In the genomic region with DNA sequence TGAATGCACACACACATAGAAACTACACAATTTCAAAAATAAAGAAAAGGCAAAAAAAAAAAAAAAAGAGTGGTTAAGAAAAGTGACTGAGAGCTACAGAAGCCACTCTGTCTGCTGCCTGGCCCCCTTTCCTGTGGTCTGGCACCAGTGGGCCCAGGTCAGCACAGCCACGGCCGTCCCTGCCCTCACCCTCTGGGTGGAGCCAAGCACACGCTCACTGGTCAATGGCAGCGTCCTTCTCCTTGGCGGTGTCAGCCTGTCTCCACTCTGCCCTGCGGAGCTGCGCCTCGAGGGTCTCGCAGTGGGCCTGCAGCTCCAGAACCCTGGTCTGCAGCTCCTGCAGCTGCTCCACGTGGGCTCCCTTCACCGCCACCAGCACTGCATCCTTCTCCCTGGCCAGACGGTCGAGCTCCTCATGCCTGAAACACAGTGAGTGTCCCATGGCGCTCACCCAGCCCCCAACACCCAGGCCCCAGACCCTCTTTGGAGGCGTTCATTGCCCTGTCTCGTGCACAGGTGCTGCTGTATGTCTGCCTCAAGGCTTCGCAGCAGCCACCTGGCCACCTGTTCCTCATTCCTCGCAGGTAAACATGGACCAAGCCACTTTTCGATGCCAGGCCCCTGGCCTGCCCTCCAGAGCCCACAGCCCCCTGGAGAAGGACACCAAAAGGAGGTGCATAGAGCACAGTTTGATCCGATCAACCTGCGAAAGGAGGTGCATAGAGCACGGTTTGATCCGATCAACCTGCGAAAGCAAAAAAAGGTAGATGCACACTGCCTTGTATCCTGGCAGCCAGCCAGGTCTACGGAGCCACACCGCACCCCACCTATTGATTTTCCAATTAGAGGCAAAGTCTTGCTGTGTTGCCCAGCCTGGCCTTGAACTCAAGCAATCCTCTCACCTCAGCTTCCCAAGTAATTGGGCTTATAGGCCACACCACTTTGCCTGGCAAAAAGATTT, we compare ENCODE assay signal across 1 cellular context.
TF ChIP-seq lines count a peak whose summit lies in the region.

No MANE protein-coding gene starts in this region.

TF ChIP-seq in HepG2, 621 proteins besides CTCF, POLR2A, EP300 and RAD21 (continued from another document and continues in another):
- TF ChIP-seq, protein P1, sequence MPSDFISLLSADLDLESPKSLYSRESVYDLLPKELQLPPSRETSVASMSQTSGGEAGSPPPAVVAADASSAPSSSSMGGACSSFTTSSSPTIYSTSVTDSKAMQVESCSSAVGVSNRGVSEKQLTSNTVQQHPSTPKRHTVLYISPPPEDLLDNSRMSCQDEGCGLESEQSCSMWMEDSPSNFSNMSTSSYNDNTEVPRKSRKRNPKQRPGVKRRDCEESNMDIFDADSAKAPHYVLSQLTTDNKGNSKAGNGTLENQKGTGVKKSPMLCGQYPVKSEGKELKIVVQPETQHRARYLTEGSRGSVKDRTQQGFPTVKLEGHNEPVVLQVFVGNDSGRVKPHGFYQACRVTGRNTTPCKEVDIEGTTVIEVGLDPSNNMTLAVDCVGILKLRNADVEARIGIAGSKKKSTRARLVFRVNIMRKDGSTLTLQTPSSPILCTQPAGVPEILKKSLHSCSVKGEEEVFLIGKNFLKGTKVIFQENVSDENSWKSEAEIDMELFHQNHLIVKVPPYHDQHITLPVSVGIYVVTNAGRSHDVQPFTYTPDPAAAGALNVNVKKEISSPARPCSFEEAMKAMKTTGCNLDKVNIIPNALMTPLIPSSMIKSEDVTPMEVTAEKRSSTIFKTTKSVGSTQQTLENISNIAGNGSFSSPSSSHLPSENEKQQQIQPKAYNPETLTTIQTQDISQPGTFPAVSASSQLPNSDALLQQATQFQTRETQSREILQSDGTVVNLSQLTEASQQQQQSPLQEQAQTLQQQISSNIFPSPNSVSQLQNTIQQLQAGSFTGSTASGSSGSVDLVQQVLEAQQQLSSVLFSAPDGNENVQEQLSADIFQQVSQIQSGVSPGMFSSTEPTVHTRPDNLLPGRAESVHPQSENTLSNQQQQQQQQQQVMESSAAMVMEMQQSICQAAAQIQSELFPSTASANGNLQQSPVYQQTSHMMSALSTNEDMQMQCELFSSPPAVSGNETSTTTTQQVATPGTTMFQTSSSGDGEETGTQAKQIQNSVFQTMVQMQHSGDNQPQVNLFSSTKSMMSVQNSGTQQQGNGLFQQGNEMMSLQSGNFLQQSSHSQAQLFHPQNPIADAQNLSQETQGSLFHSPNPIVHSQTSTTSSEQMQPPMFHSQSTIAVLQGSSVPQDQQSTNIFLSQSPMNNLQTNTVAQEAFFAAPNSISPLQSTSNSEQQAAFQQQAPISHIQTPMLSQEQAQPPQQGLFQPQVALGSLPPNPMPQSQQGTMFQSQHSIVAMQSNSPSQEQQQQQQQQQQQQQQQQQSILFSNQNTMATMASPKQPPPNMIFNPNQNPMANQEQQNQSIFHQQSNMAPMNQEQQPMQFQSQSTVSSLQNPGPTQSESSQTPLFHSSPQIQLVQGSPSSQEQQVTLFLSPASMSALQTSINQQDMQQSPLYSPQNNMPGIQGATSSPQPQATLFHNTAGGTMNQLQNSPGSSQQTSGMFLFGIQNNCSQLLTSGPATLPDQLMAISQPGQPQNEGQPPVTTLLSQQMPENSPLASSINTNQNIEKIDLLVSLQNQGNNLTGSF (CRISPR knock-in tag; IDR thresholded peaks at IDR 0.05): no peak
- TF ChIP-seq, protein P2, sequence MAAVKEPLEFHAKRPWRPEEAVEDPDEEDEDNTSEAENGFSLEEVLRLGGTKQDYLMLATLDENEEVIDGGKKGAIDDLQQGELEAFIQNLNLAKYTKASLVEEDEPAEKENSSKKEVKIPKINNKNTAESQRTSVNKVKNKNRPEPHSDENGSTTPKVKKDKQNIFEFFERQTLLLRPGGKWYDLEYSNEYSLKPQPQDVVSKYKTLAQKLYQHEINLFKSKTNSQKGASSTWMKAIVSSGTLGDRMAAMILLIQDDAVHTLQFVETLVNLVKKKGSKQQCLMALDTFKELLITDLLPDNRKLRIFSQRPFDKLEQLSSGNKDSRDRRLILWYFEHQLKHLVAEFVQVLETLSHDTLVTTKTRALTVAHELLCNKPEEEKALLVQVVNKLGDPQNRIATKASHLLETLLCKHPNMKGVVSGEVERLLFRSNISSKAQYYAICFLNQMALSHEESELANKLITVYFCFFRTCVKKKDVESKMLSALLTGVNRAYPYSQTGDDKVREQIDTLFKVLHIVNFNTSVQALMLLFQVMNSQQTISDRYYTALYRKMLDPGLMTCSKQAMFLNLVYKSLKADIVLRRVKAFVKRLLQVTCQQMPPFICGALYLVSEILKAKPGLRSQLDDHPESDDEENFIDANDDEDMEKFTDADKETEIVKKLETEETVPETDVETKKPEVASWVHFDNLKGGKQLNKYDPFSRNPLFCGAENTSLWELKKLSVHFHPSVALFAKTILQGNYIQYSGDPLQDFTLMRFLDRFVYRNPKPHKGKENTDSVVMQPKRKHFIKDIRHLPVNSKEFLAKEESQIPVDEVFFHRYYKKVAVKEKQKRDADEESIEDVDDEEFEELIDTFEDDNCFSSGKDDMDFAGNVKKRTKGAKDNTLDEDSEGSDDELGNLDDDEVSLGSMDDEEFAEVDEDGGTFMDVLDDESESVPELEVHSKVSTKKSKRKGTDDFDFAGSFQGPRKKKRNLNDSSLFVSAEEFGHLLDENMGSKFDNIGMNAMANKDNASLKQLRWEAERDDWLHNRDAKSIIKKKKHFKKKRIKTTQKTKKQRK (IDR thresholded peaks at IDR 0.05; ENCODE audit: low read length): no peak
- no peak for TF ChIP-seq NR2F1 (CRISPR knock-in tag; IDR thresholded peaks at IDR 0.05)
- TF ChIP-seq ZNF10 (CRISPR knock-in tag; IDR thresholded peaks at IDR 0.05; ENCODE audit: borderline replicate concordance, low read depth): no peak
- no peak for TF ChIP-seq IRF2 (CRISPR knock-in tag; IDR thresholded peaks at IDR 0.05)
- no peak for TF ChIP-seq GFI1 (CRISPR knock-in tag; IDR thresholded peaks at IDR 0.05; ENCODE audit: borderline replicate concordance)
- TF ChIP-seq PAF1 (CRISPR knock-in tag; IDR thresholded peaks at IDR 0.05): no peak
- no peak for TF ChIP-seq SMYD3 (CRISPR knock-in tag; IDR thresholded peaks at IDR 0.05)
- TF ChIP-seq, protein P3, sequence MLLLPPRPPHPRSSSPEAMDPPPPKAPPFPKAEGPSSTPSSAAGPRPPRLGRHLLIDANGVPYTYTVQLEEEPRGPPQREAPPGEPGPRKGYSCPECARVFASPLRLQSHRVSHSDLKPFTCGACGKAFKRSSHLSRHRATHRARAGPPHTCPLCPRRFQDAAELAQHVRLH (CRISPR knock-in tag; IDR thresholded peaks at IDR 0.05; ENCODE audit: borderline replicate concordance, low read depth): no peak
- TF ChIP-seq, protein P4, sequence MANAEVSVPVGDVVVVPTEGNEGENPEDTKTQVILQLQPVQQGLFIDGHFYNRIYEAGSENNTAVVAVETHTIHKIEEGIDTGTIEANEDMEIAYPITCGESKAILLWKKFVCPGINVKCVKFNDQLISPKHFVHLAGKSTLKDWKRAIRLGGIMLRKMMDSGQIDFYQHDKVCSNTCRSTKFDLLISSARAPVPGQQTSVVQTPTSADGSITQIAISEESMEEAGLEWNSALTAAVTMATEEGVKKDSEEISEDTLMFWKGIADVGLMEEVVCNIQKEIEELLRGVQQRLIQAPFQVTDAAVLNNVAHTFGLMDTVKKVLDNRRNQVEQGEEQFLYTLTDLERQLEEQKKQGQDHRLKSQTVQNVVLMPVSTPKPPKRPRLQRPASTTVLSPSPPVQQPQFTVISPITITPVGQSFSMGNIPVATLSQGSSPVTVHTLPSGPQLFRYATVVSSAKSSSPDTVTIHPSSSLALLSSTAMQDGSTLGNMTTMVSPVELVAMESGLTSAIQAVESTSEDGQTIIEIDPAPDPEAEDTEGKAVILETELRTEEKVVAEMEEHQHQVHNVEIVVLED (CRISPR knock-in tag; IDR thresholded peaks at IDR 0.05; ENCODE audit: borderline replicate concordance): no peak
- no peak for TF ChIP-seq TAF15 (IDR thresholded peaks at IDR 0.05; ENCODE audit: low read depth, low read length, poor library complexity, severe bottlenecking)
- TF ChIP-seq JUN (CRISPR knock-in tag; IDR thresholded peaks at IDR 0.05): no peak
- TF ChIP-seq ZNF709 (CRISPR knock-in tag; IDR thresholded peaks at IDR 0.05): no peak
- TF ChIP-seq PHF21A (CRISPR knock-in tag; IDR thresholded peaks at IDR 0.05): no peak
- peak; percentile 85 for TF ChIP-seq RARA (CRISPR knock-in tag; IDR thresholded peaks at IDR 0.05)
- TF ChIP-seq FOXP1 (IDR thresholded peaks at IDR 0.05): no peak
- TF ChIP-seq FOXP1 (CRISPR knock-in tag; IDR thresholded peaks at IDR 0.05): no peak
- TF ChIP-seq HNRNPLL (IDR thresholded peaks at IDR 0.05; ENCODE audit: low read depth, low read length, poor library complexity, severe bottlenecking): no peak
- TF ChIP-seq HNRNPH1 (optimal IDR thresholded peaks at IDR 0.05; ENCODE audit: low read depth, low read length): no peak
- peak; percentile 65 for TF ChIP-seq AGO2 (optimal IDR thresholded peaks at IDR 0.05; ENCODE audit: low read depth, low read length)
- no peak for TF ChIP-seq ZNF75D (CRISPR knock-in tag; IDR thresholded peaks at IDR 0.05; ENCODE audit: borderline replicate concordance)
- TF ChIP-seq TOPORS (CRISPR knock-in tag; IDR thresholded peaks at IDR 0.05): no peak
- TF ChIP-seq, protein P5, sequence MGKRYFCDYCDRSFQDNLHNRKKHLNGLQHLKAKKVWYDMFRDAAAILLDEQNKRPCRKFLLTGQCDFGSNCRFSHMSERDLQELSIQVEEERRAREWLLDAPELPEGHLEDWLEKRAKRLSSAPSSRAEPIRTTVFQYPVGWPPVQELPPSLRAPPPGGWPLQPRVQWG (CRISPR knock-in tag; IDR thresholded peaks at IDR 0.05; ENCODE audit: borderline replicate concordance, low read depth): no peak
- TF ChIP-seq MATR3 (CRISPR knock-in tag; IDR thresholded peaks at IDR 0.05): no peak
- no peak for TF ChIP-seq ZNF570 (CRISPR knock-in tag; IDR thresholded peaks at IDR 0.05; ENCODE audit: borderline replicate concordance)
- 0 out of 2 replicates have a peak, but pooled peaks have one; percentile 8 for TF ChIP-seq TBX2 (CRISPR knock-in tag; IDR thresholded peaks at IDR 0.05; ENCODE audit: borderline replicate concordance)
- TF ChIP-seq CHD2 (IDR thresholded peaks at IDR 0.05; ENCODE audit: low read depth, low read length): no peak
- no peak for TF ChIP-seq ZNF589 (CRISPR knock-in tag; conservative IDR thresholded peaks at IDR 0.05)
- TF ChIP-seq ZNF224 (CRISPR knock-in tag; IDR thresholded peaks at IDR 0.05): no peak
- no peak for TF ChIP-seq JARID2 (CRISPR knock-in tag; IDR thresholded peaks at IDR 0.05; ENCODE audit: insufficient replicate concordance)
- TF ChIP-seq ZNF781 (CRISPR knock-in tag; IDR thresholded peaks at IDR 0.05; ENCODE audit: borderline replicate concordance, not compliant biosample characterization): no peak
- TF ChIP-seq, protein P6, sequence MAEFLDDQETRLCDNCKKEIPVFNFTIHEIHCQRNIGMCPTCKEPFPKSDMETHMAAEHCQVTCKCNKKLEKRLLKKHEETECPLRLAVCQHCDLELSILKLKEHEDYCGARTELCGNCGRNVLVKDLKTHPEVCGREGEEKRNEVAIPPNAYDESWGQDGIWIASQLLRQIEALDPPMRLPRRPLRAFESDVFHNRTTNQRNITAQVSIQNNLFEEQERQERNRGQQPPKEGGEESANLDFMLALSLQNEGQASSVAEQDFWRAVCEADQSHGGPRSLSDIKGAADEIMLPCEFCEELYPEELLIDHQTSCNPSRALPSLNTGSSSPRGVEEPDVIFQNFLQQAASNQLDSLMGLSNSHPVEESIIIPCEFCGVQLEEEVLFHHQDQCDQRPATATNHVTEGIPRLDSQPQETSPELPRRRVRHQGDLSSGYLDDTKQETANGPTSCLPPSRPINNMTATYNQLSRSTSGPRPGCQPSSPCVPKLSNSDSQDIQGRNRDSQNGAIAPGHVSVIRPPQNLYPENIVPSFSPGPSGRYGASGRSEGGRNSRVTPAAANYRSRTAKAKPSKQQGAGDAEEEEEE (CRISPR knock-in tag; IDR thresholded peaks at IDR 0.05; ENCODE audit: borderline replicate concordance): no peak
- TF ChIP-seq MED1 (CRISPR knock-in tag; IDR thresholded peaks at IDR 0.05): no peak
- no peak for TF ChIP-seq ZNF329 (CRISPR knock-in tag; IDR thresholded peaks at IDR 0.05; ENCODE audit: low read depth)
- no peak for TF ChIP-seq MAF1 (CRISPR knock-in tag; IDR thresholded peaks at IDR 0.05; ENCODE audit: borderline replicate concordance)
- 0 out of 2 replicates have a peak, but pooled peaks have one; percentile 50 for TF ChIP-seq BCL6 (CRISPR knock-in tag; IDR thresholded peaks at IDR 0.05)
- no peak for TF ChIP-seq ZNF775 (CRISPR knock-in tag; IDR thresholded peaks at IDR 0.05; ENCODE audit: borderline replicate concordance)
- no peak for TF ChIP-seq FIP1L1 (IDR thresholded peaks at IDR 0.05; ENCODE audit: borderline replicate concordance, insufficient read depth, low read depth, low read length)
- TF ChIP-seq, protein P7, sequence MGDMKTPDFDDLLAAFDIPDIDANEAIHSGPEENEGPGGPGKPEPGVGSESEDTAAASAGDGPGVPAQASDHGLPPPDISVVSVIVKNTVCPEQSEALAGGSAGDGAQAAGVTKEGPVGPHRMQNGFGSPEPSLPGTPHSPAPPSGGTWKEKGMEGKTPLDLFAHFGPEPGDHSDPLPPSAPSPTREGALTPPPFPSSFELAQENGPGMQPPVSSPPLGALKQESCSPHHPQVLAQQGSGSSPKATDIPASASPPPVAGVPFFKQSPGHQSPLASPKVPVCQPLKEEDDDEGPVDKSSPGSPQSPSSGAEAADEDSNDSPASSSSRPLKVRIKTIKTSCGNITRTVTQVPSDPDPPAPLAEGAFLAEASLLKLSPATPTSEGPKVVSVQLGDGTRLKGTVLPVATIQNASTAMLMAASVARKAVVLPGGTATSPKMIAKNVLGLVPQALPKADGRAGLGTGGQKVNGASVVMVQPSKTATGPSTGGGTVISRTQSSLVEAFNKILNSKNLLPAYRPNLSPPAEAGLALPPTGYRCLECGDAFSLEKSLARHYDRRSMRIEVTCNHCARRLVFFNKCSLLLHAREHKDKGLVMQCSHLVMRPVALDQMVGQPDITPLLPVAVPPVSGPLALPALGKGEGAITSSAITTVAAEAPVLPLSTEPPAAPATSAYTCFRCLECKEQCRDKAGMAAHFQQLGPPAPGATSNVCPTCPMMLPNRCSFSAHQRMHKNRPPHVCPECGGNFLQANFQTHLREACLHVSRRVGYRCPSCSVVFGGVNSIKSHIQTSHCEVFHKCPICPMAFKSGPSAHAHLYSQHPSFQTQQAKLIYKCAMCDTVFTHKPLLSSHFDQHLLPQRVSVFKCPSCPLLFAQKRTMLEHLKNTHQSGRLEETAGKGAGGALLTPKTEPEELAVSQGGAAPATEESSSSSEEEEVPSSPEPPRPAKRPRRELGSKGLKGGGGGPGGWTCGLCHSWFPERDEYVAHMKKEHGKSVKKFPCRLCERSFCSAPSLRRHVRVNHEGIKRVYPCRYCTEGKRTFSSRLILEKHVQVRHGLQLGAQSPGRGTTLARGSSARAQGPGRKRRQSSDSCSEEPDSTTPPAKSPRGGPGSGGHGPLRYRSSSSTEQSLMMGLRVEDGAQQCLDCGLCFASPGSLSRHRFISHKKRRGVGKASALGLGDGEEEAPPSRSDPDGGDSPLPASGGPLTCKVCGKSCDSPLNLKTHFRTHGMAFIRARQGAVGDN (CRISPR knock-in tag; IDR thresholded peaks at IDR 0.05): peak; percentile 41
- TF ChIP-seq SP1 (IDR thresholded peaks at IDR 0.05): no peak
- no peak for TF ChIP-seq SP1 (CRISPR knock-in tag; IDR thresholded peaks at IDR 0.05)
- no peak for TF ChIP-seq FOXJ3 (CRISPR knock-in tag; IDR thresholded peaks at IDR 0.05; ENCODE audit: borderline replicate concordance)
- TF ChIP-seq, protein P8, sequence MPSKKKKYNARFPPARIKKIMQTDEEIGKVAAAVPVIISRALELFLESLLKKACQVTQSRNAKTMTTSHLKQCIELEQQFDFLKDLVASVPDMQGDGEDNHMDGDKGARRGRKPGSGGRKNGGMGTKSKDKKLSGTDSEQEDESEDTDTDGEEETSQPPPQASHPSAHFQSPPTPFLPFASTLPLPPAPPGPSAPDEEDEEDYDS (CRISPR knock-in tag; IDR thresholded peaks at IDR 0.05): no peak
- TF ChIP-seq CBX2 (IDR thresholded peaks at IDR 0.05; ENCODE audit: low read depth, low read length): no peak
- no peak for TF ChIP-seq CBX2 (CRISPR knock-in tag; IDR thresholded peaks at IDR 0.05; ENCODE audit: low read depth)
- peak; percentile 37; the same call in 1 of the 2 replicates for TF ChIP-seq BORCS8-MEF2B (CRISPR knock-in tag; IDR thresholded peaks at IDR 0.05)
- TF ChIP-seq ARNTL (CRISPR knock-in tag; IDR thresholded peaks at IDR 0.05): no peak
